16 cellular contexts compared by ENCODE assay signal in the genomic region with DNA sequence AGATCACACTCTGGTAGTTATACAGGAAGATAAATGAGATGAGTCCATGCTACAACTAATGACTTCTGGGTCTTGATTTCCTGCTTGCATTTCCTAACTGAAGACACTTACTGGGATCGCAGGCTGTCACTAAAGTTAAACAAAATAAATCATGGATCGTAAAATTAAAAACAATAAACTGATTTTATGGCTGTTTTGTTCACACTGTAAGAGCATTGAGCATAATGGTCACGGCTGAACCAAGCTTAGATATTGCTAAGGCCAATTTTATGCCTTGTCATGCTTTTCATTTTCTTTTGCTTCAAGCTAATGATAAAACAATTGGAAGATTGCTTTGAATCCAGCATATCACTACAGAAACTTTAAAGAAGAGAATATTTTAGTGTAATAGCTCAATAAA.
"Had no signal": no experiment of that assay in that cellular context is flagged by ENCODE, and none has a peak within 500 bp of the region (broad histone marks: within the 10 kb centered on the region; RNA-seq: fewer than 3 reads in every experiment).

No MANE protein-coding gene starts in this region.

- H3K36me3 ChIP-seq: ascending aorta, gastroesophageal sphincter, heart left ventricle, thoracic aorta, upper lobe of right lung had no signal

- DNase-seq: activated CD4-positive, alpha-beta T cell treated with anti-CD3 and anti-CD28 coated beads for 1 hour; activated CD4-positive, alpha-beta T cell treated with anti-CD3 and anti-CD28 coated beads, Interleukin-2, amount 50 U/mL, for 4 hours; activated effector memory CD4-positive, alpha-beta T cell treated with anti-CD3 and anti-CD28 coated beads, Interleukin-2, amount 50 U/mL, for 16 hours; activated naive CD4-positive, alpha-beta T cell treated with anti-CD3 and anti-CD28 coated beads, Interleukin-2, amount 50 U/mL, for 16 hours; activated T-cell treated with anti-CD3 and anti-CD28 coated beads, Interleukin-2, amount 50 U/mL, for 72 hours; erythroblast; heart left ventricle; left ventricle myocardium superior; naive thymus-derived CD8-positive, alpha-beta T cell; stimulated activated naive B cell treated with anti-CD40 and anti-IgM and Interleukin-4, amounts not matched to agents 10 μg/mL and 1 μg/mL and 100 μg/mL, for 72 hours; upper lobe of right lung had no signal

- H3K9me3 ChIP-seq: ascending aorta, gastroesophageal sphincter, thoracic aorta, upper lobe of right lung had no signal

- ATAC-seq: activated T-cell treated with anti-CD3 and anti-CD28 coated beads, Interleukin-2, amount 50 U/mL, for 72 hours; gastroesophageal sphincter; heart left ventricle; left ventricle myocardium superior; naive thymus-derived CD8-positive, alpha-beta T cell; sciatic nerve; stimulated activated naive B cell treated with anti-CD40 and anti-IgM and Interleukin-4, amounts not matched to agents 10 μg/mL and 1 μg/mL and 100 μg/mL, for 72 hours; upper lobe of right lung had no signal

- H3K4me1 ChIP-seq: ascending aorta had no signal

- H3K27ac ChIP-seq: ascending aorta, coronary artery, gastroesophageal sphincter, heart left ventricle, thoracic aorta had no signal

- H3K27me3 ChIP-seq: ascending aorta, gastroesophageal sphincter, heart left ventricle, upper lobe of right lung had no signal

- H3K4me3 ChIP-seq: ascending aorta, coronary artery, gastroesophageal sphincter, heart left ventricle, thoracic aorta, upper lobe of right lung had no signal
